1 cellular context compared by ENCODE assay signal in genomic region chr5:36521838-36522745, GRCh38.
TF ChIP-seq lines count a peak whose summit lies in the region.

No MANE protein-coding gene starts in this region.

TF ChIP-seq in H1, 55 proteins besides CTCF, POLR2A, EP300 and RAD21:
- no peak for TF ChIP-seq TEAD4 (IDR thresholded peaks at IDR 0.05; ENCODE audit: low read depth, low read length)
- TF ChIP-seq KDM1A (IDR thresholded peaks at IDR 0.05; ENCODE audit: borderline replicate concordance, low read length) = no peak
- TF ChIP-seq MAFK (IDR thresholded peaks at IDR 0.05; ENCODE audit: low read depth, low read length) = no peak
- TF ChIP-seq BRCA1 (IDR thresholded peaks at IDR 0.05; ENCODE audit: low read depth, low read length) = no peak
- no peak for TF ChIP-seq KDM4A (IDR thresholded peaks at IDR 0.05; ENCODE audit: low read depth, low read length, severe bottlenecking)
- TF ChIP-seq BCL11A (IDR thresholded peaks at IDR 0.05; ENCODE audit: low read depth in 2 of 2, low read length in 2 of 2) = no peak
- no peak for TF ChIP-seq FOSL1 (IDR thresholded peaks at IDR 0.05; ENCODE audit: insufficient read depth, low read depth, low read length)
- no peak for TF ChIP-seq CHD1 (IDR thresholded peaks at IDR 0.05; ENCODE audit: low read depth, low read length)
- TF ChIP-seq, protein P1, sequence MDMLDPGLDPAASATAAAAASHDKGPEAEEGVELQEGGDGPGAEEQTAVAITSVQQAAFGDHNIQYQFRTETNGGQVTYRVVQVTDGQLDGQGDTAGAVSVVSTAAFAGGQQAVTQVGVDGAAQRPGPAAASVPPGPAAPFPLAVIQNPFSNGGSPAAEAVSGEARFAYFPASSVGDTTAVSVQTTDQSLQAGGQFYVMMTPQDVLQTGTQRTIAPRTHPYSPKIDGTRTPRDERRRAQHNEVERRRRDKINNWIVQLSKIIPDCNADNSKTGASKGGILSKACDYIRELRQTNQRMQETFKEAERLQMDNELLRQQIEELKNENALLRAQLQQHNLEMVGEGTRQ (IDR thresholded peaks at IDR 0.05; ENCODE audit: low read length) = no peak
- TF ChIP-seq, protein P2, sequence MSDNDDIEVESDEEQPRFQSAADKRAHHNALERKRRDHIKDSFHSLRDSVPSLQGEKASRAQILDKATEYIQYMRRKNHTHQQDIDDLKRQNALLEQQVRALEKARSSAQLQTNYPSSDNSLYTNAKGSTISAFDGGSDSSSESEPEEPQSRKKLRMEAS (IDR thresholded peaks at IDR 0.05) = no peak
- no peak for TF ChIP-seq CHD7 (IDR thresholded peaks at IDR 0.05; ENCODE audit: insufficient replicate concordance, low read length)
- TF ChIP-seq HDAC2 (IDR thresholded peaks at IDR 0.05; ENCODE audit: borderline replicate concordance in 1 of 2, low read depth in 2 of 2, low read length in 2 of 2) = no peak
- no peak for TF ChIP-seq YY1 (IDR thresholded peaks at IDR 0.05; ENCODE audit: low read depth, low read length)
- TF ChIP-seq SP4 (IDR thresholded peaks at IDR 0.05; ENCODE audit: low read length) = no peak
- no peak for TF ChIP-seq GTF2F1 (IDR thresholded peaks at IDR 0.05; ENCODE audit: borderline replicate concordance, low read depth, low read length)
- no peak for TF ChIP-seq TCF12 (IDR thresholded peaks at IDR 0.05; ENCODE audit: low read depth, low read length)
- no peak for TF ChIP-seq KDM5A (IDR thresholded peaks at IDR 0.05; ENCODE audit: low read length)
- TF ChIP-seq POLR2AphosphoS5 (IDR thresholded peaks at IDR 0.05; ENCODE audit: low read depth, low read length) = no peak
TF ChIP-seq in H1: peak in this region for 0.
